In the genomic region with DNA sequence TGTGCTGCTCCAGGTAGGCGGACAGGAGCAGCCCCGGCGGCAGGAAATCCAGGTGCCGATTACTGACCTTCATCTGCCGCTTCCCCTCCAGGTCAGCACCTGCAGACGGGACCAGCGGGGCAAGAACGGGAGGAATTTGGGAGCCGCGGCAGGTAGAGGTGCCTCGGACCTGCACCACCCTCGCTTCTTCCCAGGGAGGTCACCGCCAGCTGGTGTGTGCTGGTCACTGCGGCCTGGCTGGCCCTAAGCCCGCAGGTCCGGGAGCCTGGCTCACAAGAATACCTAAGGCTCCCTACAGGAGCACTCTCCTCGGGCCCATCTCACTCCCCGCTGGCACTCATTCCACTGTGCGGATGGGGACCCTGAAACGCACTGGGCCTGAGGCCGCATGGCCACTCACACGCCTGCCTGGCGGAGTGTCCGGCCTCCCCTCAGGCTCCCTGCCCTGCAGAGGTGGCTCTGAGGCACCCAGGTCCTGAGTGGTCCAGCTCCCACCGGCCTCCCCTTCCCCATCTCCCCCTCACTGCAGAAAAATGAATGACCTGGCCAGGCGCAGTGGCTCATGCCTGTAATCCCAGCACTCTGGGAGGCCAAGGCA, we compare ENCODE assay signal across 1 cellular context.
TF ChIP-seq lines count a peak whose summit lies in the region.

No MANE protein-coding gene starts in this region.

TF ChIP-seq in HCT116, 20 proteins besides CTCF, POLR2A, EP300 and RAD21:
- TF ChIP-seq SRF (IDR thresholded peaks at IDR 0.05; ENCODE audit: low read depth) = no peak
- 0 out of 2 replicates have a peak, but pooled peaks have one; percentile 12 for TF ChIP-seq POLR2AphosphoS5 (IDR thresholded peaks at IDR 0.05; ENCODE audit: low read depth, low read length)
